4 cellular contexts compared by ENCODE assay signal in genomic region chr2:219354582-219354981, GRCh38. TPM values are rescaled to one million over a fixed set of nuclear protein-coding genes. Genes with fewer than 3 reads are reported as not detected.
"Had no signal": no experiment of that assay in that cellular context is flagged by ENCODE, and none has a peak within 500 bp of the region (broad histone marks: within the 10 kb centered on the region; RNA-seq: fewer than 3 reads in every experiment).

No MANE protein-coding gene starts in this region.

- DNase-seq: GDM1, GF-D8 had no signal

- ATAC-seq: GM12878 had no signal

- H3K4me3 ChIP-seq: GM12878 had no signal

RNA-seq across cellular contexts. Expression of gene RESP18, which starts 22.0 kb away (rescaled TPM):
- total RNA-seq: G401, GM12878 had no signal
- polyA plus RNA-seq: GM12878 had no signal

RNA-seq across cellular contexts. Expression of gene PTPRN, which starts 45.4 kb away (rescaled TPM):
- total RNA-seq: GM12878 had no signal
